In the genomic region with DNA sequence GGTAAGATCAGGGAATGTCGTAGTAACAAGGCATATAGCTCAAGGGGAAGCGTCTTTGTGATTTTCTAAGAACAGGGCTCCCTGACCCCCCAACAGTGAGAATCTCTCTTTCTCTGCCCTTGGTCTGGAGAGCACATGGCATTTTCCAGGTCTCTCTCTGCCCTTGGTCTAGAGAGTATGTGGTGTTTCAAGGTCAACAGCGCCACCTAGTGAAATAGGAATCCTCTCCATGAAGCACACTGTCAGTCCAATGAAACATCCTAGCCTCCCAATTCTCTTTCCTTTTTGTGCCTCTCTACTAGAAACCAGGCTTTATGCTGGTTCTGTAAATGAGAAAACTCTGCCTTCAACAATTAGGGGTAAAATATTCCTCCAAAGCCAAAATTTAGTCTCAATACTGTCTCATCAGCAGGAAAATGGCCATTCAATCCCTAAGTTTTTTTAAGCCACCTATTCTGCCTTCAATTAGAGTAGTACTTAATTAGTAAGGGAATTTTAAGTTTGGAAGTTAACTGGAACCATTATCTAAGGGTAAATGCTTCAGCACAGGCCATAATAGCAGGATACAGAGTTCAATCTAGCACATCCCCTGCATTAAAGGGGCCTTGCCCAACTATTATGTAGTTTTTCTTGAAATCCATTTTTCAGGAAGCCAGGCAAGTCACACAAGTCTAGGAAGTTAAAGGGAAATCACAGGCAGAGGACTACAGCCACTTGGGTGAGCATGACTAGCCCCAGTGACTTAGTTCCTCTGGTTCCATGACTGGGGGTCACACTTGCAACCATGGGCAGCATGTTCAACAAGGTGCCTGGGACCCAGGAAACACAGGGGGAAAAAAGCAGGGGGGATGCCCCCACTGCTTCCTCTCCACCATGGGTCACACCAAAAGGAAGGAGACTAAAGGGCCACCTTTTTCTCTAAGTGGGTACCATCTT, we compare ENCODE assay signal across 9 cellular contexts. TPM values are rescaled to one million over a fixed set of nuclear protein-coding genes. Genes with fewer than 3 reads are reported as not detected.
A peak's percentile ranks its signal among the peaks of the same experiment; 100 is the strongest.
DNase-seq lines count a peak whose midpoint lies in the region; ATAC-seq and TF ChIP-seq lines count a peak whose summit lies in the region.
"Had no signal": no experiment of that assay in that cellular context is flagged by ENCODE, and none has a peak within 500 bp of the region (broad histone marks: within the 10 kb centered on the region; RNA-seq: fewer than 3 reads in every experiment).

No MANE protein-coding gene starts in this region.

- H2BK15ac ChIP-seq in neuronal stem cell (ENCODE audit: low read length) = no peak overlapping the region

- no peak overlapping the region for H3K18ac ChIP-seq in neuronal stem cell (ENCODE audit: low read length)

- no peak overlapping the region for H2BK5ac ChIP-seq in neuronal stem cell (ENCODE audit: low read length)

- no peak for ATAC-seq in GM19351 (IDR thresholded peaks at IDR 0.05; ENCODE audit: unreplicated experiment)

- no peak overlapping the region for H3K4ac ChIP-seq in neuronal stem cell (ENCODE audit: low read length)

- DNase-seq in A172 (ENCODE audit: low spot score) = peak; percentile 61
- DNase-seq in NCI-H345 treated with DMSO at 0.1 percent for 48 hours (lab: John Stamatoyannopoulos, UW; ENCODE audit: unreplicated experiment) = peak; percentile 37
- DNase-seq in activated CD4-positive, alpha-beta T cell treated with anti-CD3 and anti-CD28 coated beads, Interleukin-2, amount 50 U/mL, for 4 hours = peak; percentile 20 to 21
- peak; percentile 64 for DNase-seq in glomerular endothelial cell (ENCODE audit: extremely low read depth, low read depth, low spot score)
- DNase-seq in stimulated activated CD4-positive, alpha-beta T cell treated with anti-CD3 and anti-CD28 coated beads, Interleukin-12 subunit alpha, Interleukin-12 subunit beta, amount 100 ng/mL, for 48 hours (ENCODE audit: low read depth in 2 of 3, low spot score in 1 of 3) = peak in 2 of 3 donors; percentile 20 to 55
- no peak for DNase-seq in neuronal stem cell (ENCODE audit: low spot score)

- H3K79me1 ChIP-seq in neuronal stem cell (ENCODE audit: low read depth, low read length) = no peaks in the 10 kb centered on the region

- H4K91ac ChIP-seq in neuronal stem cell (ENCODE audit: low read depth, low read length, poor library complexity) = no peak overlapping the region

- peak; percentile 54; the same call in 1 of the 2 replicates for TF ChIP-seq CTCF in GM12875 (IDR thresholded peaks at IDR 0.05; ENCODE audit: borderline replicate concordance, insufficient read depth, low read depth, low read length)

- H3K27me3 ChIP-seq in neuronal stem cell (ENCODE audit: control insufficient read depth in 3 of 3, insufficient read depth in 3 of 3, low read depth in 1 of 3, low read length in 3 of 3) = no peaks in the 10 kb centered on the region

- H3K36me3 ChIP-seq in neuronal stem cell (replicated peaks in 1 of 2; ENCODE audit: control insufficient read depth in 2 of 2, insufficient read depth in 2 of 2, low read length in 2 of 2) = no peaks in the 10 kb centered on the region

- no peak overlapping the region for H3K14ac ChIP-seq in neuronal stem cell (ENCODE audit: low read length)

- H3K4me2 ChIP-seq in neuronal stem cell (ENCODE audit: insufficient read depth, low read length, poor library complexity, severe bottlenecking) = no peak overlapping the region

- WGBS in neuronal stem cell (ENCODE audit: extremely low coverage in 2 of 2, insufficient read length in 2 of 2, insufficient replicate concordance in 1 of 2), 2 donors = no CpG with 5 or more reads among the region's 3 CpGs

- no peak overlapping the region for H2BK120ac ChIP-seq in neuronal stem cell (ENCODE audit: low read depth, low read length)

- peaks cover 7 to 44% of the 10 kb centered on the region in 2 donors for H3K9me3 ChIP-seq in neuronal stem cell (replicated peaks in 1 of 2; ENCODE audit: control insufficient read depth in 2 of 2, insufficient read depth in 1 of 2, low read depth in 1 of 2, low read length in 2 of 2)

- no peak overlapping the region for H2AK5ac ChIP-seq in neuronal stem cell (ENCODE audit: low read depth, low read length)

- H3K4me3 ChIP-seq in GM12875 (ENCODE audit: low read depth, low read length) (no peak overlapping the region), neuronal stem cell (ENCODE audit: low read length in 2 of 2) (no peak overlapping the region)

- H3K23ac ChIP-seq in neuronal stem cell (ENCODE audit: low read depth, low read length, poor library complexity) = no peak overlapping the region

- H3K27ac ChIP-seq in neuronal stem cell (replicated peaks; ENCODE audit: low read length) = no peak overlapping the region
- H3K27ac ChIP-seq: epithelial cell of prostate had no signal

- no peak overlapping the region for H3K9ac ChIP-seq in neuronal stem cell (ENCODE audit: low read depth, low read length, poor library complexity)

- H2BK12ac ChIP-seq in neuronal stem cell (ENCODE audit: low read length) = no peak overlapping the region

- no peak overlapping the region for H2AFZ ChIP-seq in neuronal stem cell (ENCODE audit: low read length)

- H4K8ac ChIP-seq in neuronal stem cell (ENCODE audit: low read depth, low read length) = no peak overlapping the region

- H3K4me1 ChIP-seq in neuronal stem cell (ENCODE audit: control insufficient read depth in 2 of 2, insufficient read depth in 1 of 2, low read depth in 1 of 2, low read length in 2 of 2) = no peaks in the 10 kb centered on the region

RNA-seq across cellular contexts. Expression of gene DYM, which starts 12.4 kb away (rescaled TPM):
- 16.7 and 23.6 TPM in 2 replicates for total RNA-seq in A172 (2014; rRNA removed; shearing (Covaris generic))
- total RNA-seq in glomerular endothelial cell = 47.0 and 106 TPM in 2 replicates
- 46.2 TPM for polyA plus RNA-seq in neuronal stem cell (2013, experiment 1 of 2)
- polyA plus RNA-seq in neuronal stem cell (2013, experiment 2 of 2) = 49.2 TPM

RNA-seq across cellular contexts. Expression of gene C18orf32, which starts 39.0 kb away (rescaled TPM):
- total RNA-seq in A172 (2014; rRNA removed; shearing (Covaris generic)) = 37.5 and 54.1 TPM in 2 replicates
- total RNA-seq in glomerular endothelial cell = 41.0 and 48.5 TPM in 2 replicates
- polyA plus RNA-seq in neuronal stem cell (2013, experiment 1 of 2) = 77.9 TPM
- 78.9 TPM for polyA plus RNA-seq in neuronal stem cell (2013, experiment 2 of 2)

RNA-seq across cellular contexts. Expression of gene RPL17, which starts 44.2 kb away (rescaled TPM):
- total RNA-seq in A172 (2014; rRNA removed; shearing (Covaris generic)) = 1,215 and 1,245 TPM in 2 replicates
- total RNA-seq in glomerular endothelial cell = 1,167 and 1,711 TPM in 2 replicates
- polyA plus RNA-seq in neuronal stem cell (2013, experiment 1 of 2) = 5,551 TPM
- 5,737 TPM for polyA plus RNA-seq in neuronal stem cell (2013, experiment 2 of 2)
